1 cellular context compared by ENCODE assay signal in the genomic region with DNA sequence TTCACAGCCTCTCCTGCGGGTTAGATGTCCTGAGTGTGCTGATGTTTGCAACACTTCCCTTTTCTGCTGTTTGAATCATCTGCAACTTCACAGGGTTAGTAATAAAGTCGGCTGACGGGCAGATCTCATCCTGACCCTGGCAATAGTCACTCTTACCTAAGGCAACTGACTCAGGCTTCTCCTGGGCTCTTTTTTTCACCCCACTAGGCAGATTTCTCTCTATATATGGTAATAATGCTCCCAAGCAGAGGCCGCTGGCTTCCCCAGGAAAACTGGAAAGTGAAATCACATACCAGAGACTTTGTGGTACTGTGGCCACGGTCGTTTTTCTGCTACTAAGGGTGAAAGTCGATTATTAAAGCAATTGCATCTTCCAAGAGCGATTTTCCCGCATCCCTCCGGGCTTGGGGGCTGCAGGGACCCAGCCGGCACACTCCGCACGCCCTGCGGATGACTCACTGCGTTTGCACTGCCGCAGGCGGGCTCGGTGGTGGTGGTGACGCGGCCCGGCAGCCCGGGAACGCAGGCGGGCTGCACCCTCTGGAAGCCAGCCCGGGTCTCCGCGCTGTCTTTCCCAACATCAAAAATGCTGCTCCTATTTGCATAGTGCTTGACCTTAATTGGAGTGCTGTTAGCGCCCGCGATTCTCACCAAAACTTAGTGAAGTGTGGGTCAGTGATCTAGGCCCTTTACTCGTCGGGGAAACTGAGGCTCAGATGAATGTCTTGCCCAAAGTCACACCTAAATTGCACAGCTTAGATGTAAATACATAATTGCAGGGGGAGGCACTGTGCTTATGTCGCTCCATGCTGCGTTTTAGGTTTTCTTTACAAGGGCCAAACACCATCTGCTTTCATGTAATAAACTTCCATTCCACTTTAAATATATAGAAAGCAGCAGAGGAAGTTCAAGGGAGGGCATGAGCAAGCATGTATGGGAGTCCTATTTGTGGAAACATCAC.
TF ChIP-seq lines count a peak whose summit lies in the region.

No MANE protein-coding gene starts in this region.

TF ChIP-seq in HepG2, 621 proteins besides CTCF, POLR2A, EP300 and RAD21 (continued from another document and continues in another):
- TF ChIP-seq, protein P1, sequence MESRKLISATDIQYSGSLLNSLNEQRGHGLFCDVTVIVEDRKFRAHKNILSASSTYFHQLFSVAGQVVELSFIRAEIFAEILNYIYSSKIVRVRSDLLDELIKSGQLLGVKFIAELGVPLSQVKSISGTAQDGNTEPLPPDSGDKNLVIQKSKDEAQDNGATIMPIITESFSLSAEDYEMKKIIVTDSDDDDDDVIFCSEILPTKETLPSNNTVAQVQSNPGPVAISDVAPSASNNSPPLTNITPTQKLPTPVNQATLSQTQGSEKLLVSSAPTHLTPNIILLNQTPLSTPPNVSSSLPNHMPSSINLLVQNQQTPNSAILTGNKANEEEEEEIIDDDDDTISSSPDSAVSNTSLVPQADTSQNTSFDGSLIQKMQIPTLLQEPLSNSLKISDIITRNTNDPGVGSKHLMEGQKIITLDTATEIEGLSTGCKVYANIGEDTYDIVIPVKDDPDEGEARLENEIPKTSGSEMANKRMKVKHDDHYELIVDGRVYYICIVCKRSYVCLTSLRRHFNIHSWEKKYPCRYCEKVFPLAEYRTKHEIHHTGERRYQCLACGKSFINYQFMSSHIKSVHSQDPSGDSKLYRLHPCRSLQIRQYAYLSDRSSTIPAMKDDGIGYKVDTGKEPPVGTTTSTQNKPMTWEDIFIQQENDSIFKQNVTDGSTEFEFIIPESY (CRISPR knock-in tag; IDR thresholded peaks at IDR 0.05), result peak; percentile 7; the same call in 1 of the 2 replicates
- no peak for TF ChIP-seq SMARCE1 (IDR thresholded peaks at IDR 0.05; ENCODE audit: borderline replicate concordance)
- TF ChIP-seq ZSCAN31 (CRISPR knock-in tag; IDR thresholded peaks at IDR 0.05; ENCODE audit: low read depth), result peak; percentile 23; the same call in 1 of the 2 replicates
- TF ChIP-seq, protein P2, sequence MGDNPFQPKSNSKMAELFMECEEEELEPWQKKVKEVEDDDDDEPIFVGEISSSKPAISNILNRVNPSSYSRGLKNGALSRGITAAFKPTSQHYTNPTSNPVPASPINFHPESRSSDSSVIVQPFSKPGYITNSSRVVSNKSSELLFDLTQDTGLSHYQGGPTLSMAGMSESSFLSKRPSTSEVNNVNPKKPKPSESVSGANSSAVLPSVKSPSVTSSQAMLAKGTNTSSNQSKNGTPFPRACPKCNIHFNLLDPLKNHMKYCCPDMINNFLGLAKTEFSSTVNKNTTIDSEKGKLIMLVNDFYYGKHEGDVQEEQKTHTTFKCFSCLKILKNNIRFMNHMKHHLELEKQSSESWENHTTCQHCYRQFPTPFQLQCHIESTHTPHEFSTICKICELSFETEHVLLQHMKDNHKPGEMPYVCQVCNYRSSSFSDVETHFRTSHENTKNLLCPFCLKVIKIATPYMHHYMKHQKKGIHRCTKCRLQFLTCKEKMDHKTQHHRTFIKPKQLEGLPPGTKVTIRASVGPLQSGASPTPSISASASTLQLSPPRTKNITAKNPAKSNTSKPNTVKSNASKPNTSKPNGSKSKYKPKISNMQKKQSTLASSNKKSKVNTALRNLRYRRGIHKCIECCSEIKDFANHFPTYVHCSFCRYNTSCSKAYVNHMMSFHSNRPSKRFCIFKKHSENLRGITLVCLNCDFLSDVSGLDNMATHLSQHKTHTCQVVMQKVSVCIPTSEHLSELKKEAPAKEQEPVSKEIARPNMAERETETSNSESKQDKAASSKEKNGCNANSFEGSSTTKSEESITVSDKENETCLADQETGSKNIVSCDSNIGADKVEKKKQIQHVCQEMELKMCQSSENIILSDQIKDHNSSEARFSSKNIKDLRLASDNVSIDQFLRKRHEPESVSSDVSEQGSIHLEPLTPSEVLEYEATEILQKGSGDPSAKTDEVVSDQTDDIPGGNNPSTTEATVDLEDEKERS (CRISPR knock-in tag; IDR thresholded peaks at IDR 0.05), result 0 out of 2 replicates have a peak, but pooled peaks have one; percentile 33
- TF ChIP-seq SALL1 (CRISPR knock-in tag; IDR thresholded peaks at IDR 0.05), result peak; percentile 58
- TF ChIP-seq, protein P3, sequence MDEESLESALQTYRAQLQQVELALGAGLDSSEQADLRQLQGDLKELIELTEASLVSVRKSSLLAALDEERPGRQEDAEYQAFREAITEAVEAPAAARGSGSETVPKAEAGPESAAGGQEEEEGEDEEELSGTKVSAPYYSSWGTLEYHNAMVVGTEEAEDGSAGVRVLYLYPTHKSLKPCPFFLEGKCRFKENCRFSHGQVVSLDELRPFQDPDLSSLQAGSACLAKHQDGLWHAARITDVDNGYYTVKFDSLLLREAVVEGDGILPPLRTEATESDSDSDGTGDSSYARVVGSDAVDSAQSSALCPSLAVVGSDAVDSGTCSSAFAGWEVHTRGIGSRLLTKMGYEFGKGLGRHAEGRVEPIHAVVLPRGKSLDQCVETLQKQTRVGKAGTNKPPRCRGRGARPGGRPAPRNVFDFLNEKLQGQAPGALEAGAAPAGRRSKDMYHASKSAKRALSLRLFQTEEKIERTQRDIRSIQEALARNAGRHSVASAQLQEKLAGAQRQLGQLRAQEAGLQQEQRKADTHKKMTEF (CRISPR knock-in tag; IDR thresholded peaks at IDR 0.05), result peak; percentile 39; the same call in 1 of the 2 replicates
- no peak for TF ChIP-seq NR2F1 (CRISPR knock-in tag; IDR thresholded peaks at IDR 0.05)
- TF ChIP-seq, protein P4, sequence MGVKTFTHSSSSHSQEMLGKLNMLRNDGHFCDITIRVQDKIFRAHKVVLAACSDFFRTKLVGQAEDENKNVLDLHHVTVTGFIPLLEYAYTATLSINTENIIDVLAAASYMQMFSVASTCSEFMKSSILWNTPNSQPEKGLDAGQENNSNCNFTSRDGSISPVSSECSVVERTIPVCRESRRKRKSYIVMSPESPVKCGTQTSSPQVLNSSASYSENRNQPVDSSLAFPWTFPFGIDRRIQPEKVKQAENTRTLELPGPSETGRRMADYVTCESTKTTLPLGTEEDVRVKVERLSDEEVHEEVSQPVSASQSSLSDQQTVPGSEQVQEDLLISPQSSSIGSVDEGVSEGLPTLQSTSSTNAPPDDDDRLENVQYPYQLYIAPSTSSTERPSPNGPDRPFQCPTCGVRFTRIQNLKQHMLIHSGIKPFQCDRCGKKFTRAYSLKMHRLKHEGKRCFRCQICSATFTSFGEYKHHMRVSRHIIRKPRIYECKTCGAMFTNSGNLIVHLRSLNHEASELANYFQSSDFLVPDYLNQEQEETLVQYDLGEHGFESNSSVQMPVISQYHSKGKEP (CRISPR knock-in tag; IDR thresholded peaks at IDR 0.05), result no peak
- peak; percentile 89 for TF ChIP-seq ZNF292 (CRISPR knock-in tag; IDR thresholded peaks at IDR 0.05; ENCODE audit: borderline replicate concordance, low read depth)
- TF ChIP-seq, protein P5, sequence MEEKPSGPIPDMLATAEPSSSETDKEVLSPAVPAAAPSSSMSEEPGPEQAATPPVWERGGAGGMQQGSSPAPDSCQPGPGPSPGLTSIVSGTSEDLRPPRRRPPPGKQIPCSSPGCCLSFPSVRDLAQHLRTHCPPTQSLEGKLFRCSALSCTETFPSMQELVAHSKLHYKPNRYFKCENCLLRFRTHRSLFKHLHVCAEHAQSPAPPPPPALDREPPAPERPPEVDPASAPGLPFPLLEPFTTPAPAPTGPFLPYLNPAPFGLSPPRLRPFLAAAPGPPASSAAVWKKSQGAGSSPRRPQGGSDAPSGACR (CRISPR knock-in tag; IDR thresholded peaks at IDR 0.05), result no peak
- TF ChIP-seq, protein P6, sequence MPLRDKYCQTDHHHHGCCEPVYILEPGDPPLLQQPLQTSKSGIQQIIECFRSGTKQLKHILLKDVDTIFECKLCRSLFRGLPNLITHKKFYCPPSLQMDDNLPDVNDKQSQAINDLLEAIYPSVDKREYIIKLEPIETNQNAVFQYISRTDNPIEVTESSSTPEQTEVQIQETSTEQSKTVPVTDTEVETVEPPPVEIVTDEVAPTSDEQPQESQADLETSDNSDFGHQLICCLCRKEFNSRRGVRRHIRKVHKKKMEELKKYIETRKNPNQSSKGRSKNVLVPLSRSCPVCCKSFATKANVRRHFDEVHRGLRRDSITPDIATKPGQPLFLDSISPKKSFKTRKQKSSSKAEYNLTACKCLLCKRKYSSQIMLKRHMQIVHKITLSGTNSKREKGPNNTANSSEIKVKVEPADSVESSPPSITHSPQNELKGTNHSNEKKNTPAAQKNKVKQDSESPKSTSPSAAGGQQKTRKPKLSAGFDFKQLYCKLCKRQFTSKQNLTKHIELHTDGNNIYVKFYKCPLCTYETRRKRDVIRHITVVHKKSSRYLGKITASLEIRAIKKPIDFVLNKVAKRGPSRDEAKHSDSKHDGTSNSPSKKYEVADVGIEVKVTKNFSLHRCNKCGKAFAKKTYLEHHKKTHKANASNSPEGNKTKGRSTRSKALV (CRISPR knock-in tag; IDR thresholded peaks at IDR 0.05), result peak; percentile 51; the same call in 1 of the 2 replicates
- no peak for TF ChIP-seq DMAP1 (CRISPR knock-in tag; IDR thresholded peaks at IDR 0.05)
- 0 out of 2 replicates have a peak, but pooled peaks have one; percentile 34 for TF ChIP-seq SP4 (CRISPR knock-in tag; IDR thresholded peaks at IDR 0.05)
- TF ChIP-seq TCF7L2 (IDR thresholded peaks at IDR 0.05; ENCODE audit: low read depth, low read length), result no peak
- peak; percentile 58; the same call in 1 of the 2 replicates for TF ChIP-seq KAT7 (CRISPR knock-in tag; IDR thresholded peaks at IDR 0.05; ENCODE audit: borderline replicate concordance)
- TF ChIP-seq ZNF598 (CRISPR knock-in tag; IDR thresholded peaks at IDR 0.05; ENCODE audit: borderline replicate concordance), result peak; percentile 45; the same call in 1 of the 2 replicates
- peak; percentile 51 for TF ChIP-seq STAG1 (CRISPR knock-in tag; IDR thresholded peaks at IDR 0.05)
- 0 out of 2 replicates have a peak, but pooled peaks have one; percentile 9 for TF ChIP-seq ETV5 (CRISPR knock-in tag; IDR thresholded peaks at IDR 0.05; ENCODE audit: borderline replicate concordance)
- no peak for TF ChIP-seq SUZ12 (IDR thresholded peaks at IDR 0.05; ENCODE audit: low read depth, low read length)
- no peak for TF ChIP-seq CREM (IDR thresholded peaks at IDR 0.05)
- TF ChIP-seq CREM (CRISPR knock-in tag; IDR thresholded peaks at IDR 0.05), result no peak
- TF ChIP-seq, protein P7, sequence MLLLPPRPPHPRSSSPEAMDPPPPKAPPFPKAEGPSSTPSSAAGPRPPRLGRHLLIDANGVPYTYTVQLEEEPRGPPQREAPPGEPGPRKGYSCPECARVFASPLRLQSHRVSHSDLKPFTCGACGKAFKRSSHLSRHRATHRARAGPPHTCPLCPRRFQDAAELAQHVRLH (CRISPR knock-in tag; IDR thresholded peaks at IDR 0.05; ENCODE audit: borderline replicate concordance, low read depth), result no peak
- peak; percentile 65; the same call in 1 of the 2 replicates for TF ChIP-seq IRF2 (CRISPR knock-in tag; IDR thresholded peaks at IDR 0.05)
- peak; percentile 34; the same call in 1 of the 2 replicates for TF ChIP-seq JUN (CRISPR knock-in tag; IDR thresholded peaks at IDR 0.05)
- 0 out of 2 replicates have a peak, but pooled peaks have one; percentile 27 for TF ChIP-seq ZNF143 (CRISPR knock-in tag; IDR thresholded peaks at IDR 0.05)
- TF ChIP-seq, protein P8, sequence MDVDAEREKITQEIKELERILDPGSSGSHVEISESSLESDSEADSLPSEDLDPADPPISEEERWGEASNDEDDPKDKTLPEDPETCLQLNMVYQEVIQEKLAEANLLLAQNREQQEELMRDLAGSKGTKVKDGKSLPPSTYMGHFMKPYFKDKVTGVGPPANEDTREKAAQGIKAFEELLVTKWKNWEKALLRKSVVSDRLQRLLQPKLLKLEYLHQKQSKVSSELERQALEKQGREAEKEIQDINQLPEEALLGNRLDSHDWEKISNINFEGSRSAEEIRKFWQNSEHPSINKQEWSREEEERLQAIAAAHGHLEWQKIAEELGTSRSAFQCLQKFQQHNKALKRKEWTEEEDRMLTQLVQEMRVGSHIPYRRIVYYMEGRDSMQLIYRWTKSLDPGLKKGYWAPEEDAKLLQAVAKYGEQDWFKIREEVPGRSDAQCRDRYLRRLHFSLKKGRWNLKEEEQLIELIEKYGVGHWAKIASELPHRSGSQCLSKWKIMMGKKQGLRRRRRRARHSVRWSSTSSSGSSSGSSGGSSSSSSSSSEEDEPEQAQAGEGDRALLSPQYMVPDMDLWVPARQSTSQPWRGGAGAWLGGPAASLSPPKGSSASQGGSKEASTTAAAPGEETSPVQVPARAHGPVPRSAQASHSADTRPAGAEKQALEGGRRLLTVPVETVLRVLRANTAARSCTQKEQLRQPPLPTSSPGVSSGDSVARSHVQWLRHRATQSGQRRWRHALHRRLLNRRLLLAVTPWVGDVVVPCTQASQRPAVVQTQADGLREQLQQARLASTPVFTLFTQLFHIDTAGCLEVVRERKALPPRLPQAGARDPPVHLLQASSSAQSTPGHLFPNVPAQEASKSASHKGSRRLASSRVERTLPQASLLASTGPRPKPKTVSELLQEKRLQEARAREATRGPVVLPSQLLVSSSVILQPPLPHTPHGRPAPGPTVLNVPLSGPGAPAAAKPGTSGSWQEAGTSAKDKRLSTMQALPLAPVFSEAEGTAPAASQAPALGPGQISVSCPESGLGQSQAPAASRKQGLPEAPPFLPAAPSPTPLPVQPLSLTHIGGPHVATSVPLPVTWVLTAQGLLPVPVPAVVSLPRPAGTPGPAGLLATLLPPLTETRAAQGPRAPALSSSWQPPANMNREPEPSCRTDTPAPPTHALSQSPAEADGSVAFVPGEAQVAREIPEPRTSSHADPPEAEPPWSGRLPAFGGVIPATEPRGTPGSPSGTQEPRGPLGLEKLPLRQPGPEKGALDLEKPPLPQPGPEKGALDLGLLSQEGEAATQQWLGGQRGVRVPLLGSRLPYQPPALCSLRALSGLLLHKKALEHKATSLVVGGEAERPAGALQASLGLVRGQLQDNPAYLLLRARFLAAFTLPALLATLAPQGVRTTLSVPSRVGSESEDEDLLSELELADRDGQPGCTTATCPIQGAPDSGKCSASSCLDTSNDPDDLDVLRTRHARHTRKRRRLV (CRISPR knock-in tag; IDR thresholded peaks at IDR 0.05), result no peak
- TF ChIP-seq POLR2G (IDR thresholded peaks at IDR 0.05; ENCODE audit: low read depth, low read length), result peak; percentile 52; the same call in 1 of the 2 replicates
- no peak for TF ChIP-seq ZBTB21 (CRISPR knock-in tag; IDR thresholded peaks at IDR 0.05)
- TF ChIP-seq, protein P9, sequence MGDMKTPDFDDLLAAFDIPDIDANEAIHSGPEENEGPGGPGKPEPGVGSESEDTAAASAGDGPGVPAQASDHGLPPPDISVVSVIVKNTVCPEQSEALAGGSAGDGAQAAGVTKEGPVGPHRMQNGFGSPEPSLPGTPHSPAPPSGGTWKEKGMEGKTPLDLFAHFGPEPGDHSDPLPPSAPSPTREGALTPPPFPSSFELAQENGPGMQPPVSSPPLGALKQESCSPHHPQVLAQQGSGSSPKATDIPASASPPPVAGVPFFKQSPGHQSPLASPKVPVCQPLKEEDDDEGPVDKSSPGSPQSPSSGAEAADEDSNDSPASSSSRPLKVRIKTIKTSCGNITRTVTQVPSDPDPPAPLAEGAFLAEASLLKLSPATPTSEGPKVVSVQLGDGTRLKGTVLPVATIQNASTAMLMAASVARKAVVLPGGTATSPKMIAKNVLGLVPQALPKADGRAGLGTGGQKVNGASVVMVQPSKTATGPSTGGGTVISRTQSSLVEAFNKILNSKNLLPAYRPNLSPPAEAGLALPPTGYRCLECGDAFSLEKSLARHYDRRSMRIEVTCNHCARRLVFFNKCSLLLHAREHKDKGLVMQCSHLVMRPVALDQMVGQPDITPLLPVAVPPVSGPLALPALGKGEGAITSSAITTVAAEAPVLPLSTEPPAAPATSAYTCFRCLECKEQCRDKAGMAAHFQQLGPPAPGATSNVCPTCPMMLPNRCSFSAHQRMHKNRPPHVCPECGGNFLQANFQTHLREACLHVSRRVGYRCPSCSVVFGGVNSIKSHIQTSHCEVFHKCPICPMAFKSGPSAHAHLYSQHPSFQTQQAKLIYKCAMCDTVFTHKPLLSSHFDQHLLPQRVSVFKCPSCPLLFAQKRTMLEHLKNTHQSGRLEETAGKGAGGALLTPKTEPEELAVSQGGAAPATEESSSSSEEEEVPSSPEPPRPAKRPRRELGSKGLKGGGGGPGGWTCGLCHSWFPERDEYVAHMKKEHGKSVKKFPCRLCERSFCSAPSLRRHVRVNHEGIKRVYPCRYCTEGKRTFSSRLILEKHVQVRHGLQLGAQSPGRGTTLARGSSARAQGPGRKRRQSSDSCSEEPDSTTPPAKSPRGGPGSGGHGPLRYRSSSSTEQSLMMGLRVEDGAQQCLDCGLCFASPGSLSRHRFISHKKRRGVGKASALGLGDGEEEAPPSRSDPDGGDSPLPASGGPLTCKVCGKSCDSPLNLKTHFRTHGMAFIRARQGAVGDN (CRISPR knock-in tag; IDR thresholded peaks at IDR 0.05), result peak; percentile 79
